Comparison of ENCODE assay signal across 8 cellular contexts in genomic region chr18:35861367-35862114, GRCh38.
DNase-seq lines count a peak whose midpoint lies in the region; ATAC-seq and TF ChIP-seq lines count a peak whose summit lies in the region.
"Had no signal": no experiment of that assay in that cellular context is flagged by ENCODE, and none has a peak within 500 bp of the region (broad histone marks: within the 10 kb centered on the region; RNA-seq: fewer than 3 reads in every experiment).

No MANE protein-coding gene starts in this region.

- peaks cover 14% of the 10 kb centered on the region for H3K9me3 ChIP-seq in HUES6 (ENCODE audit: control insufficient read depth, insufficient read depth, low read depth, low read length)

- peak overlapping the region; percentile 9 for H3K27ac Mint-ChIP-seq in stimulated activated memory B cell treated with anti-CD40 and anti-IgM and Interleukin-4, amounts not matched to agents 10 μg/mL and 1 μg/mL and 100 μg/mL, for 72 hours

- no peak for TF ChIP-seq CTCF in fibroblast of villous mesenchyme (IDR thresholded peaks at IDR 0.05; ENCODE audit: insufficient read depth, low read depth, low read length)

- peaks cover 2% of the 10 kb centered on the region for H3K27me3 Mint-ChIP-seq in stimulated activated memory B cell treated with anti-CD40 and anti-IgM and Interleukin-4, amounts not matched to agents 10 μg/mL and 1 μg/mL and 100 μg/mL, for 72 hours

- H3K4me3 ChIP-seq in HUES6 (ENCODE audit: low read depth, low read length), result no peak overlapping the region
- no peak overlapping the region for H3K4me3 ChIP-seq in fibroblast of villous mesenchyme (ENCODE audit: low read depth, low read length)

- H3K4me3 Mint-ChIP-seq in stimulated activated memory B cell treated with anti-CD40 and anti-IgM and Interleukin-4, amounts not matched to agents 10 μg/mL and 1 μg/mL and 100 μg/mL, for 72 hours, result no peak overlapping the region

- peaks cover 18% of the 10 kb centered on the region for H3K4me1 ChIP-seq in HUES6 (ENCODE audit: control insufficient read depth, insufficient read depth, low read length)

- H3K9ac ChIP-seq in HUES6 (ENCODE audit: low read length), result peak overlapping the region; percentile 34

- H3K9me3 Mint-ChIP-seq in stimulated activated memory B cell treated with anti-CD40 and anti-IgM and Interleukin-4, amounts not matched to agents 10 μg/mL and 1 μg/mL and 100 μg/mL, for 72 hours, result peaks cover under 1% of the 10 kb centered on the region

- DNase-seq in fibroblast of villous mesenchyme (ENCODE audit: low read depth) (peak; percentile 8), NCI-H1436 treated with DMSO at 0.1 percent for 48 hours (lab: John Stamatoyannopoulos, UW) (no peak), GDM1 (lab: John Stamatoyannopoulos, UW) (no peak), retina (no peak)
- DNase-seq: NCI-H2171 treated with DMSO at 0.1 percent for 48 hours had no signal

- H3K4me1 Mint-ChIP-seq in stimulated activated memory B cell treated with anti-CD40 and anti-IgM and Interleukin-4, amounts not matched to agents 10 μg/mL and 1 μg/mL and 100 μg/mL, for 72 hours, result peaks cover 5% of the 10 kb centered on the region

- H3K27ac ChIP-seq in HUES6 (ENCODE audit: low read depth, low read length), result peak overlapping the region; percentile 7; the same call in 1 of the 2 replicates

- H3K36me3 Mint-ChIP-seq in stimulated activated memory B cell treated with anti-CD40 and anti-IgM and Interleukin-4, amounts not matched to agents 10 μg/mL and 1 μg/mL and 100 μg/mL, for 72 hours, result no peaks in the 10 kb centered on the region

- peak; percentile 26 for ATAC-seq in GM19468 (IDR thresholded peaks at IDR 0.05; ENCODE audit: extremely low read depth, unreplicated experiment)
- ATAC-seq in stimulated activated memory B cell treated with anti-CD40 and anti-IgM and Interleukin-4, amounts not matched to agents 10 μg/mL and 1 μg/mL and 100 μg/mL, for 72 hours, result peak; percentile 67

- H3K27me3 ChIP-seq in HUES6 (ENCODE audit: control insufficient read depth, insufficient read depth, low read length), result no peaks in the 10 kb centered on the region

- H3K36me3 ChIP-seq in HUES6 (ENCODE audit: control insufficient read depth, insufficient read depth, low read length), result peaks cover 2% of the 10 kb centered on the region; the same call in 1 of the 2 replicates
